In the genomic region with DNA sequence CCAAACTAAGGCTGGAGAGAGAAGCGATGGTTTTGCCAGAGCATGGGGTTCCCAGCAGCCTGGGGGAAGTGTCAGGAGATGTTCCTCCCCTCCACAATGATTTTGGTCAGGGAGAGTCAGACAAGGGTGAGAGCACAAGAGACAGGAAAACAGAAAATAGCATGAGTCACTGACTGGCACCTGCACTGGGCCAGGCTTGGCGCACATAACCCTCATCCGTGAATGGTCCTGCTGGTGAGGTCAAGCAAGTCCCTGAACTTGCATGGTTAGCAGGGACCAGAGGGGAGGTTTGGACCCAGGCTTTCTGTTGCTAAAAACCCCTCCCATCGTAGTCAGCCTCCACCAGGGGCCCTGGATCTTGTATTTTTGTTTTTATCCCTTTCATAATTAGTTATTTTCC, we compare ENCODE assay signal across 3 cellular contexts.
"Had no signal": no experiment of that assay in that cellular context is flagged by ENCODE, and none has a peak within 500 bp of the region (broad histone marks: within the 10 kb centered on the region; RNA-seq: fewer than 3 reads in every experiment).

No MANE protein-coding gene starts in this region.

- H3K4me3 ChIP-seq: GM12878 had no signal

- ATAC-seq: GM12878 had no signal

- DNase-seq: GDM1, GF-D8 had no signal
